32 cellular contexts compared by ENCODE assay signal in the genomic region with DNA sequence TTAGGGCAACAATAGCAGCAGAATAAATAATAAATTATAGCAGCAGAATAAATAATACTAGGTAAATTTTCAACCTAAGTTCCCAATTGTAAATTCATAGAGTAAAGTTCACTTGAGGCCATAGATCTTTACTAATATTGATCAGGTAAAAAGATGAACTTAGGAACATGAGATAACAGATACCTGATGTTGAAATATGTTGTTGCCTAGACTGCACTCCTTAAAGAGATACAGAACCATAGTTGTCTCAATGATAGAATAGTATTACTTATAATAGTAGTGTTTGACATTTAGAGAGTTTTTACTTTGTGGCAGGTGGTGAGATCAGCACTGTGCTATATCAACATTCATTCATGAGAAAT. TPM values are rescaled to one million over a fixed set of nuclear protein-coding genes. Genes with fewer than 3 reads are reported as not detected.
"Had no signal": no experiment of that assay in that cellular context is flagged by ENCODE, and none has a peak within 500 bp of the region (broad histone marks: within the 10 kb centered on the region; RNA-seq: fewer than 3 reads in every experiment).

No MANE protein-coding gene starts in this region.

- H3K36me3 ChIP-seq: ascending aorta, cardiac muscle cell had no signal

- H3K27me3 ChIP-seq: ascending aorta, cardiac muscle cell had no signal

- ATAC-seq: activated CD8-positive, alpha-beta memory T cell treated with anti-CD3 and anti-CD28 coated beads, Interleukin-2, amount 10 ng/mL, durations not matched to agents 7 days and 5 days; activated CD8-positive, alpha-beta T cell treated with anti-CD3 and anti-CD28 coated beads, Interleukin-2, amount 10 ng/mL, durations not matched to agents 7 days and 5 days; activated naive CD8-positive, alpha-beta T cell treated with anti-CD3 and anti-CD28 coated beads, Interleukin-2, amount 50 U/mL, for 24 hours had no signal

- H3K27ac ChIP-seq: ascending aorta, cardiac muscle cell, VCaP had no signal

- H3K4me3 ChIP-seq: ascending aorta, cardiac muscle cell had no signal

- FAIRE-seq: bronchial epithelial cell had no signal

- H3K4me1 ChIP-seq: ascending aorta had no signal

- H3K9me3 ChIP-seq: ascending aorta had no signal

- DNase-seq: activated B cell treated with CpG ODN at 0.5 μM for 24 hours; activated CD4-positive, alpha-beta memory T cell treated with anti-CD3 and anti-CD28 coated beads, Interleukin-2, amount 10 ng/mL, durations not matched to agents 7 days and 5 days; activated CD4-positive, alpha-beta T cell treated with anti-CD3 and anti-CD28 coated beads for 4 hours; activated CD4-positive, alpha-beta T cell treated with anti-CD3 and anti-CD28 coated beads, Interleukin-2, amount 10 ng/mL, durations not matched to agents 24 days and 14 days; activated CD4-positive, alpha-beta T cell treated with anti-CD3 and anti-CD28 coated beads, Interleukin-2, amount 50 U/mL, for 1 hour; activated CD4-positive, alpha-beta T cell treated with anti-CD3 and anti-CD28 coated beads, Interleukin-2, amount 50 U/mL, for 48 hours; activated CD4-positive, CD25-positive, alpha-beta regulatory T cell treated with anti-CD3 and anti-CD28 coated beads, Interleukin-2, amount 50 U/mL, for 72 hours; activated CD8-positive, alpha-beta memory T cell treated with anti-CD3 and anti-CD28 coated beads for 24 hours; activated CD8-positive, alpha-beta memory T cell treated with anti-CD3 and anti-CD28 coated beads, Interleukin-2, amount 10 ng/mL, durations not matched to agents 7 days and 5 days; activated CD8-positive, alpha-beta memory T cell treated with anti-CD3 and anti-CD28 coated beads, Interleukin-2, amount 50 U/mL, for 48 hours; activated CD8-positive, alpha-beta T cell treated with anti-CD3 and anti-CD28 coated beads, Interleukin-2, amount 10 ng/mL, durations not matched to agents 7 days and 5 days; activated effector memory CD4-positive, alpha-beta T cell treated with Interleukin-2 at 50 U/mL for 16 hours; activated gamma-delta T cell; activated naive CD4-positive, alpha-beta T cell treated with anti-CD3 and anti-CD28 coated beads, Interleukin-2, amount 10 ng/mL, durations not matched to agents 7 days and 5 days; activated naive CD4-positive, alpha-beta T cell treated with Interleukin-2 at 50 U/mL for 16 hours; activated naive CD8-positive, alpha-beta T cell treated with anti-CD3 and anti-CD28 coated beads, Interleukin-2, amount 10 ng/mL, durations not matched to agents 7 days and 5 days; activated naive CD8-positive, alpha-beta T cell treated with anti-CD3 and anti-CD28 coated beads, Interleukin-2, amount 50 U/mL, for 24 hours; activated T-cell treated with anti-CD3 and anti-CD28 coated beads, Interleukin-2, amount 50 U/mL, for 24 hours; activated T-cell treated with anti-CD3 and anti-CD28 coated beads, Interleukin-2, amount 50 U/mL, for 48 hours; amygdala; anterior cingulate cortex; caudate nucleus; cerebellar nuclear complex; T-helper 1 cell; T-helper 2 cell; T-helper 9 cell had no signal

RNA-seq across cellular contexts. Expression of a gene that starts 0.4 kb away (rescaled TPM):
- total RNA-seq: activated B cell treated with CpG ODN at 0.5 μM for 24 hours; activated CD4-positive, alpha-beta memory T cell treated with anti-CD3 and anti-CD28 coated beads, Interleukin-2, amount 10 ng/mL, durations not matched to agents 7 days and 5 days; activated CD4-positive, alpha-beta T cell treated with anti-CD3 and anti-CD28 coated beads, Interleukin-2, amount 10 ng/mL, durations not matched to agents 24 days and 14 days; activated CD8-positive, alpha-beta memory T cell treated with anti-CD3 and anti-CD28 coated beads, Interleukin-2, amount 10 ng/mL, durations not matched to agents 7 days and 5 days; activated CD8-positive, alpha-beta T cell treated with anti-CD3 and anti-CD28 coated beads, Interleukin-2, amount 10 ng/mL, durations not matched to agents 7 days and 5 days; activated naive CD8-positive, alpha-beta T cell treated with anti-CD3 and anti-CD28 coated beads, Interleukin-2, amount 10 ng/mL, durations not matched to agents 7 days and 5 days; activated T-helper 2 cell treated with anti-CD3 and anti-CD28 coated beads, Interferon-gamma antibody, Interleukin-2, Interleukin-4, amounts not matched to agents 10 μg/mL and 5 μg/mL and 100 μg/mL, durations not matched to agents 14 hours and 24 hours and 36 hours; ascending aorta; bronchial epithelial cell; cardiac muscle cell had no signal
- polyA plus RNA-seq: adipose tissue, cardiac muscle cell had no signal
